ENCODE assay signal across 36 cellular contexts in the genomic region with DNA sequence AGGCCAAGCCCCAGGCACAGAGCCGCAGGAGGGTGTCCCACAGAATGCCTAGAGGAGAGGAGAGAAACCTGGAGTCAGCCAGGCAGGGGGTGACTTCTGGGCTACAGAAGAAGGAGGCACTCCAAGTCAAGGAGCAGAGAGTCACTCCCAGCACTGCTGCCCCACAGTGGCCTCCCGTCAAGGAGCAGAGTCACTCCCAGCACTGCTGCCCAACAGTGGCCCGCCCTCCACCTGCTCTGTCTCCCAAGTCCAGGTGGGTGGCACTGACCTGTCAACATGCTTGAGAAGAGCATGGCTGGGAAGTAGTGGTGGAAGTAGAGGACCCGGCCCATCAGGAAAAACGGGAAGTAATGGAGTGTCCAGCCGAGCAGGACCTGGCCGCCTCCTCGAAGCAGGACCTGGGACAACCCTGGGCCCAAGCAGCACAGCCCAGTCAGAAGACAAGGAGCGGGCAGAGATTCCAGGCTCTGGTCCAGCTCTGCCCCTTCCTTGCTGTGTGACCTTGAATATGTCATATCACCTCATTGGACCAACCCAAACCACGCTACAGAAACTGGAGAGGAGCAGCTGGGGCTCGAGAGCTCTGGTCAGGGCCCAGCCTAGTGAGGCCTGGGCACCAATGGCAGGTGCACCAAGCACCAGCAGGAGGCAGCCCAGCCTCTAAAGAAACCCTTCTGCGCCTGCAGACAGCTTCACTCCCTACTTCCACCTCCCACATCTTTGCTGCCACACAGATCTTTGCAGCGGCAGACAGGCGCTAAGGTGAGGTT. TPM values are rescaled to one million over a fixed set of nuclear protein-coding genes. Genes with fewer than 3 reads are reported as not detected.
DNase-seq lines count a peak whose midpoint lies in the region; ATAC-seq, FAIRE-seq and TF ChIP-seq lines count a peak whose summit lies in the region.
"Had no signal": no experiment of that assay in that cellular context is flagged by ENCODE, and none has a peak within 500 bp of the region (broad histone marks: within the 10 kb centered on the region; RNA-seq: fewer than 3 reads in every experiment).

No MANE protein-coding gene starts in this region.

- no peak overlapping the region for H3K9ac ChIP-seq in HepG2 (ENCODE audit: insufficient read depth, low read depth, low read length)

- ATAC-seq in HepG2 (peak; percentile 21; the same call in 1 of the 3 replicates), right lobe of liver (no peak), WTC11 (peak; percentile 29; the same call in 1 of the 2 replicates)
- ATAC-seq: heart right ventricle; left lobe of liver; naive thymus-derived CD8-positive, alpha-beta T cell had no signal

- peaks cover 13% of the 10 kb centered on the region for H3K36me3 Mint-ChIP-seq in WTC11

- H3K27ac ChIP-seq in HepG2 (ENCODE audit: extremely low read length, insufficient read depth, low read length) (no peak overlapping the region), right lobe of liver (no peak overlapping the region), testis (no peak overlapping the region)
- H3K27ac ChIP-seq: epithelial cell of prostate, heart right ventricle, right atrium auricular region had no signal

- peaks cover 3% of the 10 kb centered on the region; the same call in 1 of the 2 replicates for H3K27me3 Mint-ChIP-seq in WTC11 (ENCODE audit: low read depth)
- H3K27me3 Mint-ChIP-seq: activated B cell treated with CpG ODN at 0.5 μM for 24 hours; activated naive CD8-positive, alpha-beta T cell treated with anti-CD3 and anti-CD28 coated beads for 36 hours; CD8-positive, alpha-beta memory T cell had no signal

- no peaks in the 10 kb centered on the region for H4K20me1 ChIP-seq in HepG2 (ENCODE audit: insufficient read depth, low read length)

- FAIRE-seq in HepG2 (lab: Jason Lieb, UNC) = no peak
- FAIRE-seq: astrocyte, GM19239 had no signal

- 97% methylated on average over 14 of the region's 14 CpGs for WGBS in HepG2 (ENCODE audit: low lambda C conversion rate)
- 96% methylated on average over 9 of the region's 14 CpGs for WGBS in right lobe of liver (ENCODE audit: insufficient coverage, low coverage, low lambda C conversion rate, missing lambda C conversion rate)
- 77 to 85% methylated on average over 12 to 14 of the region's 14 CpGs for WGBS in testis, 2 donors

- POLR2A ChIA-PET in HepG2 (lab: Yijun Ruan, JAX) = no interaction called here
- POLR2A ChIA-PET in WTC11 (lab: Charles Lee) = no interaction called here

- H3K4me1 ChIP-seq in HepG2 (ENCODE audit: insufficient read depth, low read length) (no peaks in the 10 kb centered on the region), right lobe of liver (no peaks in the 10 kb centered on the region), testis (no peaks in the 10 kb centered on the region)
- H3K4me1 ChIP-seq: heart right ventricle, right atrium auricular region had no signal

- no TSS peak for BruUV-seq in HepG2 (replicated peaks; lab: Mats Ljungman, UMichigan)

- no peak overlapping the region for H3K4me3 Mint-ChIP-seq in WTC11
- H3K4me3 Mint-ChIP-seq: activated B cell treated with CpG ODN at 0.5 μM for 24 hours; activated naive CD8-positive, alpha-beta T cell treated with anti-CD3 and anti-CD28 coated beads for 36 hours; CD8-positive, alpha-beta memory T cell; naive thymus-derived CD8-positive, alpha-beta T cell; stimulated activated memory B cell treated with anti-CD40 and anti-IgM and Interleukin-4, amounts not matched to agents 10 μg/mL and 1 μg/mL and 100 μg/mL, for 72 hours had no signal

- no peak overlapping the region for H3K4me2 ChIP-seq in HepG2 (ENCODE audit: low read depth, low read length)

- DNase-seq in HepG2 (ENCODE audit: low spot score) (no peak), right lobe of liver (no peak), WTC11 (ENCODE audit: low spot score) (no peak), kidney epithelial cell (ENCODE audit: low read depth) (no peak), testis (peak; percentile 79), cerebellar cortex (ENCODE audit: low spot score) (no peak), GOT3 (lab: John Stamatoyannopoulos, UW) (no peak), pons (ENCODE audit: low spot score) (no peak)
- DNase-seq: activated B cell treated with CpG ODN at 0.5 μM for 24 hours; activated CD4-positive, alpha-beta T cell treated with anti-CD3 and anti-CD28 coated beads, Interleukin-2, amount 50 U/mL, for 48 hours; activated CD8-positive, alpha-beta memory T cell treated with anti-CD3 and anti-CD28 coated beads, Interleukin-2, amount 50 U/mL, for 4 hours; activated effector memory CD4-positive, alpha-beta T cell treated with Interleukin-2 at 50 U/mL for 16 hours; activated naive CD8-positive, alpha-beta T cell treated with anti-CD3 and anti-CD28 coated beads for 36 hours; AML-193; CD8-positive, alpha-beta memory T cell; central memory CD4-positive, alpha-beta T cell; heart right ventricle; mesendoderm; naive thymus-derived CD8-positive, alpha-beta T cell; NCI-H1105; NCI-H2029 treated with DMSO at 0.1 percent for 48 hours; NCI-H226; NCI-H774; Right ventricle myocardium superior; stimulated activated CD4-positive, alpha-beta T cell treated with anti-CD3 and anti-CD28 coated beads, Interleukin-4, amount 100 ng/mL, for 1 hour; T-helper 9 cell had no signal

- H3K9me3 ChIP-seq in HepG2 (ENCODE audit: low read length) (no peaks in the 10 kb centered on the region), right lobe of liver (no peaks in the 10 kb centered on the region), testis (no peaks in the 10 kb centered on the region)

- peak; percentile 28; the same call in 1 of the 2 replicates for TF ChIP-seq CTCF in HepG2 (CRISPR knock-in tag; IDR thresholded peaks at IDR 0.05)
- TF ChIP-seq CTCF in right lobe of liver (IDR thresholded peaks at IDR 0.05) = no peak
- TF ChIP-seq CTCF in WTC11 (IDR thresholded peaks at IDR 0.05) = no peak
- peak; percentile 1 for TF ChIP-seq CTCF in kidney epithelial cell (IDR thresholded peaks at IDR 0.05; ENCODE audit: insufficient read depth, low read length, poor library complexity, severe bottlenecking)
- TF ChIP-seq CTCF in testis (IDR thresholded peaks at IDR 0.05) = peak in 1 of 3 experiments; percentile 17

- no peak overlapping the region for H2AFZ ChIP-seq in HepG2 (ENCODE audit: low read length)

- in situ Hi-C loops in HepG2 (cut with HindIII; ENCODE audit: extremely low pct_ligation_motif_present, low pct_unique_long_range_greater_than_20kb) = no loop called here

- TF ChIP-seq EP300 in HepG2 (IDR thresholded peaks at IDR 0.05; ENCODE audit: low read depth in 2 of 2, low read length in 2 of 2) (no peak), HepG2 (CRISPR knock-in tag; IDR thresholded peaks at IDR 0.05; ENCODE audit: borderline replicate concordance) (no peak)

- no peak for TF ChIP-seq POLR2A in HepG2 (IDR thresholded peaks at IDR 0.05; ENCODE audit: insufficient read depth in 1 of 2, low read depth in 2 of 2, low read length in 2 of 2)
- no peak for TF ChIP-seq POLR2A in right lobe of liver (IDR thresholded peaks at IDR 0.05)
- no peak for TF ChIP-seq POLR2A in testis (IDR thresholded peaks at IDR 0.05)

- H3K79me2 ChIP-seq in HepG2 (ENCODE audit: insufficient read depth, low read length) = no peaks in the 10 kb centered on the region

- H3K27me3 ChIP-seq in HepG2 (ENCODE audit: control insufficient read depth in 1 of 2, insufficient read depth in 2 of 2, low read length in 2 of 2) (no peaks in the 10 kb centered on the region), right lobe of liver (no peaks in the 10 kb centered on the region), kidney epithelial cell (ENCODE audit: control insufficient read depth, insufficient read depth, low read length) (no peaks in the 10 kb centered on the region), testis (no peaks in the 10 kb centered on the region)
- H3K27me3 ChIP-seq: heart right ventricle, right atrium auricular region had no signal

- H3K4me3 ChIP-seq in HepG2 (replicated peaks in 1 of 3; ENCODE audit: insufficient read depth in 1 of 3, low read depth in 2 of 3, low read length in 3 of 3) (no peak overlapping the region), right lobe of liver (no peak overlapping the region), kidney epithelial cell (ENCODE audit: low read depth, low read length) (no peak overlapping the region), testis (no peak overlapping the region)
- H3K4me3 ChIP-seq: heart right ventricle, right atrium auricular region had no signal

- TF ChIP-seq RAD21 in HepG2 (CRISPR knock-in tag; IDR thresholded peaks at IDR 0.05) = no peak

- CTCF ChIA-PET in HepG2 (lab: Yijun Ruan, JAX; ENCODE audit: low intra/inter-chr PET ratio, low total read pairs) (no interaction called here), WTC11 (lab: Charles Lee) (interaction anchor here (0.5 to 1.9 kb wide), 11 partner anchors 9 to 311 kb away, joined by 3 to 11 read pairs (median 4); no protein-coding TSS in a partner anchor)

- no peaks in the 10 kb centered on the region for H3K9me3 Mint-ChIP-seq in WTC11
- H3K9me3 Mint-ChIP-seq: activated B cell treated with CpG ODN at 0.5 μM for 24 hours; activated naive CD8-positive, alpha-beta T cell treated with anti-CD3 and anti-CD28 coated beads for 36 hours; CD8-positive, alpha-beta memory T cell; naive thymus-derived CD8-positive, alpha-beta T cell; stimulated activated memory B cell treated with anti-CD40 and anti-IgM and Interleukin-4, amounts not matched to agents 10 μg/mL and 1 μg/mL and 100 μg/mL, for 72 hours had no signal

- no peak overlapping the region for H3K27ac Mint-ChIP-seq in WTC11
- H3K27ac Mint-ChIP-seq: activated B cell treated with CpG ODN at 0.5 μM for 24 hours; activated naive CD8-positive, alpha-beta T cell treated with anti-CD3 and anti-CD28 coated beads for 36 hours; naive thymus-derived CD8-positive, alpha-beta T cell; stimulated activated memory B cell treated with anti-CD40 and anti-IgM and Interleukin-4, amounts not matched to agents 10 μg/mL and 1 μg/mL and 100 μg/mL, for 72 hours had no signal

- H3K4me1 Mint-ChIP-seq in WTC11 = no peaks in the 10 kb centered on the region
- H3K4me1 Mint-ChIP-seq: activated B cell treated with CpG ODN at 0.5 μM for 24 hours; activated naive CD8-positive, alpha-beta T cell treated with anti-CD3 and anti-CD28 coated beads for 36 hours; CD8-positive, alpha-beta memory T cell; naive thymus-derived CD8-positive, alpha-beta T cell; stimulated activated memory B cell treated with anti-CD40 and anti-IgM and Interleukin-4, amounts not matched to agents 10 μg/mL and 1 μg/mL and 100 μg/mL, for 72 hours had no signal

- intact Hi-C loops in HepG2 (cut with micrococcal nuclease; ENCODE audit: unreplicated experiment) = no loop called here
- intact Hi-C loops in right lobe of liver (cut with DNase I) = no loop called here
- intact Hi-C loops in testis (cut with DNase I; ENCODE audit: low total_unique reads) = no loop called here

- H3K36me3 ChIP-seq in HepG2 (replicated peaks in 1 of 2; ENCODE audit: control insufficient read depth in 1 of 2, insufficient read depth in 2 of 2, low read length in 2 of 2) (peaks cover 3 to 26% of the 10 kb centered on the region in 2 experiments; a peak in 3 of 5 replicates), right lobe of liver (peaks cover 0 to 10% (median 2%) of the 10 kb centered on the region in 4 donors), kidney epithelial cell (ENCODE audit: control insufficient read depth, insufficient read depth, low read length) (peaks cover 1% of the 10 kb centered on the region), testis (ENCODE audit: low read depth, missing control alignments) (no peaks in the 10 kb centered on the region)

RNA-seq across cellular contexts. Expression of gene NGB, which starts 7.6 kb away (rescaled TPM):
- total RNA-seq in HepG2 (2016; rRNA removed; fragmentation: Illumina TruSeq; extraction: Trizol) (not detected in 2 replicates), right lobe of liver (not detected), WTC11 (2021) (0.14 to 0.46 TPM (median 0.33 TPM) in 3 replicates), kidney epithelial cell (not detected in 2 replicates), testis (1 to 10 TPM; 1.1 to 1.3 TPM)
- total RNA-seq in HepG2 (2016; cell fraction: cytosol; rRNA removed; fragmentation: Illumina TruSeq; extraction: Trizol; ENCODE audit: low read depth) = not detected in 2 replicates
- total RNA-seq in HepG2 (2016; cell fraction: insoluble cytoplasmic fraction; rRNA removed; fragmentation: Illumina TruSeq; extraction: Trizol) = not detected in 2 replicates
- not detected in 2 replicates for total RNA-seq in HepG2 (2016; cell fraction: membrane; rRNA removed; fragmentation: Illumina TruSeq; extraction: Trizol)
- total RNA-seq in HepG2 (2016; cell fraction: nucleus; rRNA removed; fragmentation: Illumina TruSeq; extraction: Trizol) = not detected in 2 replicates
- polyA plus RNA-seq in HepG2 (2011; rRNA removed) (0.04 and 0.05 TPM in 2 replicates), testis (ENCODE audit: insufficient read depth, low read depth, low replicate concordance) (0.76 TPM)
- 0.03 and 0.09 TPM in 2 replicates for polyA plus RNA-seq in HepG2 (2011; cell fraction: cytosol; rRNA removed)
- not detected in 2 replicates for polyA plus RNA-seq in HepG2 (2011; cell fraction: nucleus; rRNA removed)
- polyA plus RNA-seq in HepG2 (2012) = not detected in 2 replicates
- not detected in 2 replicates for polyA plus RNA-seq in HepG2 (2016; cell fraction: cytosol; fragmentation: Illumina TruSeq; extraction: Trizol; ENCODE audit: low read depth)
- polyA plus RNA-seq in HepG2 (2016; cell fraction: insoluble cytoplasmic fraction; fragmentation: Illumina TruSeq; extraction: Trizol; ENCODE audit: low read depth) = not detected in 2 replicates
- polyA plus RNA-seq in HepG2 (2016; cell fraction: membrane; fragmentation: Illumina TruSeq; extraction: Trizol; ENCODE audit: low read depth) = 0.09 TPM in 1 of 2 replicates, not detected in the other
- not detected in 2 replicates for polyA plus RNA-seq in HepG2 (2016; cell fraction: nucleus; fragmentation: Illumina TruSeq; extraction: Trizol; ENCODE audit: insufficient read depth, low read depth)
- polyA minus RNA-seq in HepG2 (2011; rRNA and poly(A)+ RNA removed; ENCODE audit: low replicate concordance) = not detected in 2 replicates
- polyA minus RNA-seq in HepG2 (2011; cell fraction: cytosol; rRNA and poly(A)+ RNA removed) = not detected in 2 replicates
- polyA minus RNA-seq in HepG2 (2011; cell fraction: nucleus; rRNA and poly(A)+ RNA removed) = not detected in 2 replicates
- total RNA-seq: A172; activated B cell treated with CpG ODN at 0.5 μM for 24 hours; activated naive CD8-positive, alpha-beta T cell treated with anti-CD3 and anti-CD28 coated beads for 36 hours; astrocyte; CD8-positive, alpha-beta memory T cell; fibroblast of villous mesenchyme; heart right ventricle; left lobe of liver; LHCN-M2; naive thymus-derived CD8-positive, alpha-beta T cell; osteocyte; right atrium auricular region; Right ventricle myocardium superior had no signal
- polyA plus RNA-seq: CD8-positive, alpha-beta memory T cell; heart right ventricle; naive thymus-derived CD8-positive, alpha-beta T cell had no signal

RNA-seq across cellular contexts. Expression of gene POMT2, which starts 42.0 kb away (rescaled TPM):
- total RNA-seq in HepG2 (2016; rRNA removed; fragmentation: Illumina TruSeq; extraction: Trizol) (7.9 and 15.9 TPM in 2 replicates), right lobe of liver (10 to 100 TPM in 5 of 6 experiments, 1 to 10 TPM in 1; 5.5 to 15.9 (median 12.9) TPM), WTC11 (2021) (31.3 to 38.7 TPM (median 35.2 TPM) in 3 replicates), kidney epithelial cell (21.5 and 34.1 TPM in 2 replicates), testis (100 to 1,000 TPM; 127 to 162 TPM)
- total RNA-seq in HepG2 (2016; cell fraction: cytosol; rRNA removed; fragmentation: Illumina TruSeq; extraction: Trizol; ENCODE audit: low read depth) = 4.5 and 5.3 TPM in 2 replicates
- 5.7 and 18.9 TPM in 2 replicates for total RNA-seq in HepG2 (2016; cell fraction: insoluble cytoplasmic fraction; rRNA removed; fragmentation: Illumina TruSeq; extraction: Trizol)
- total RNA-seq in HepG2 (2016; cell fraction: membrane; rRNA removed; fragmentation: Illumina TruSeq; extraction: Trizol) = 5.6 and 9.7 TPM in 2 replicates
- total RNA-seq in HepG2 (2016; cell fraction: nucleus; rRNA removed; fragmentation: Illumina TruSeq; extraction: Trizol) = 26.2 and 26.6 TPM in 2 replicates
- polyA plus RNA-seq in HepG2 (2011; rRNA removed) (15.3 and 17.7 TPM in 2 replicates), testis (ENCODE audit: insufficient read depth, low read depth, low replicate concordance) (108 TPM)
- 5.3 and 6.1 TPM in 2 replicates for polyA plus RNA-seq in HepG2 (2011; cell fraction: cytosol; rRNA removed)
- 104 and 129 TPM in 2 replicates for polyA plus RNA-seq in HepG2 (2011; cell fraction: nucleus; rRNA removed)
- polyA plus RNA-seq in HepG2 (2012) = 10.4 and 12.2 TPM in 2 replicates
- polyA plus RNA-seq in HepG2 (2016; cell fraction: cytosol; fragmentation: Illumina TruSeq; extraction: Trizol; ENCODE audit: low read depth) = 5.4 and 5.6 TPM in 2 replicates
- 10.3 and 13.4 TPM in 2 replicates for polyA plus RNA-seq in HepG2 (2016; cell fraction: insoluble cytoplasmic fraction; fragmentation: Illumina TruSeq; extraction: Trizol; ENCODE audit: low read depth)
- 8.1 and 9.6 TPM in 2 replicates for polyA plus RNA-seq in HepG2 (2016; cell fraction: membrane; fragmentation: Illumina TruSeq; extraction: Trizol; ENCODE audit: low read depth)
- polyA plus RNA-seq in HepG2 (2016; cell fraction: nucleus; fragmentation: Illumina TruSeq; extraction: Trizol; ENCODE audit: insufficient read depth, low read depth) = 96.8 and 106 TPM in 2 replicates
- polyA minus RNA-seq in HepG2 (2011; rRNA and poly(A)+ RNA removed; ENCODE audit: low replicate concordance) = 34.5 and 36.8 TPM in 2 replicates
- 6.0 and 8.1 TPM in 2 replicates for polyA minus RNA-seq in HepG2 (2011; cell fraction: cytosol; rRNA and poly(A)+ RNA removed)
- polyA minus RNA-seq in HepG2 (2011; cell fraction: nucleus; rRNA and poly(A)+ RNA removed) = 38.1 and 42.3 TPM in 2 replicates

RNA-seq across cellular contexts. Expression of gene GSTZ1, which starts 42.2 kb away (rescaled TPM):
- total RNA-seq in HepG2 (2016; rRNA removed; fragmentation: Illumina TruSeq; extraction: Trizol) (26.9 and 27.6 TPM in 2 replicates), right lobe of liver (100 to 1,000 TPM in 1 of 6 experiments, 10 to 100 TPM in 5; 31.1 to 123 (median 50.0) TPM), WTC11 (2021) (35.6 to 40.2 TPM (median 38.2 TPM) in 3 replicates), kidney epithelial cell (37.2 and 48.0 TPM in 2 replicates), testis (10 to 100 TPM; 52.8 to 64.1 TPM)
- total RNA-seq in HepG2 (2016; cell fraction: cytosol; rRNA removed; fragmentation: Illumina TruSeq; extraction: Trizol; ENCODE audit: low read depth) = 6.7 and 6.9 TPM in 2 replicates
- total RNA-seq in HepG2 (2016; cell fraction: insoluble cytoplasmic fraction; rRNA removed; fragmentation: Illumina TruSeq; extraction: Trizol) = 26.1 and 26.7 TPM in 2 replicates
- total RNA-seq in HepG2 (2016; cell fraction: membrane; rRNA removed; fragmentation: Illumina TruSeq; extraction: Trizol) = 10.4 TPM in 2 replicates
- 19.7 and 22.0 TPM in 2 replicates for total RNA-seq in HepG2 (2016; cell fraction: nucleus; rRNA removed; fragmentation: Illumina TruSeq; extraction: Trizol)
- polyA plus RNA-seq in HepG2 (2011; rRNA removed) (14.4 and 15.7 TPM in 2 replicates), testis (ENCODE audit: insufficient read depth, low read depth, low replicate concordance) (101 TPM)
- 15.4 and 20.2 TPM in 2 replicates for polyA plus RNA-seq in HepG2 (2011; cell fraction: cytosol; rRNA removed)
- polyA plus RNA-seq in HepG2 (2011; cell fraction: nucleus; rRNA removed) = 25.0 and 27.1 TPM in 2 replicates
- polyA plus RNA-seq in HepG2 (2012) = 18.1 and 18.4 TPM in 2 replicates
- polyA plus RNA-seq in HepG2 (2016; cell fraction: cytosol; fragmentation: Illumina TruSeq; extraction: Trizol; ENCODE audit: low read depth) = 4.9 and 5.3 TPM in 2 replicates
- 29.6 and 30.1 TPM in 2 replicates for polyA plus RNA-seq in HepG2 (2016; cell fraction: insoluble cytoplasmic fraction; fragmentation: Illumina TruSeq; extraction: Trizol; ENCODE audit: low read depth)
- polyA plus RNA-seq in HepG2 (2016; cell fraction: membrane; fragmentation: Illumina TruSeq; extraction: Trizol; ENCODE audit: low read depth) = 7.6 and 9.5 TPM in 2 replicates
- 20.3 and 23.0 TPM in 2 replicates for polyA plus RNA-seq in HepG2 (2016; cell fraction: nucleus; fragmentation: Illumina TruSeq; extraction: Trizol; ENCODE audit: insufficient read depth, low read depth)
- 25.0 and 25.5 TPM in 2 replicates for polyA minus RNA-seq in HepG2 (2011; rRNA and poly(A)+ RNA removed; ENCODE audit: low replicate concordance)
- 3.9 and 5.6 TPM in 2 replicates for polyA minus RNA-seq in HepG2 (2011; cell fraction: cytosol; rRNA and poly(A)+ RNA removed)
- 37.7 and 42.4 TPM in 2 replicates for polyA minus RNA-seq in HepG2 (2011; cell fraction: nucleus; rRNA and poly(A)+ RNA removed)

Comparison
In these comparisons a context has a peak if more than half of its experiments do, and no peak if none do; other contexts are left out.
1. ATAC-seq: peak in HepG2 (single experiment) and WTC11 (single experiment); none in right lobe of liver (0 of 4).
2. CTCF ChIP-seq: peak in HepG2 (single experiment) and kidney epithelial cell (single experiment); none in right lobe of liver (0 of 4) and WTC11 (single experiment).
3. Of the 50 proteins assayed by ChIP-seq in both HepG2 and WTC11: peak only in HepG2: CTCF; only in WTC11: PRDM15; in both: none; in neither: 48.